ENCODE assay signal across 9 cellular contexts in genomic region chr12:12696562-12697383, GRCh38. TPM values are rescaled to one million over a fixed set of nuclear protein-coding genes. Genes with fewer than 3 reads are reported as not detected.
DNase-seq lines count a peak whose midpoint lies in the region; ATAC-seq and TF ChIP-seq lines count a peak whose summit lies in the region.
"Had no signal": no experiment of that assay in that cellular context is flagged by ENCODE, and none has a peak within 500 bp of the region (broad histone marks: within the 10 kb centered on the region; RNA-seq: fewer than 3 reads in every experiment).

No MANE protein-coding gene starts in this region.

- H3K9me3 Mint-ChIP-seq in CD8-positive, alpha-beta T cell, result no peaks in the 10 kb centered on the region

- peak overlapping the region; percentile 84 for H3K4me2 ChIP-seq in OCI-LY1 (ENCODE audit: low read length)

- peak; percentile 87 to 96 (median 92) for DNase-seq in CD8-positive, alpha-beta T cell
- DNase-seq in HT-29 (ENCODE audit: low spot score) (peak; percentile 97), activated T-cell treated with anti-CD3 and anti-CD28 coated beads for 4 hours (peak; percentile 79), epithelial cell of proximal tubule (ENCODE audit: low read depth) (no peak), mucosa of gallbladder (ENCODE audit: low spot score) (peak; percentile 94)
- peak; percentile 78 to 83 for DNase-seq in stimulated activated CD8-positive, alpha-beta memory T cell treated with anti-CD3 and anti-CD28 coated beads, Interleukin-4, amount 100 ng/mL, for 4 hours (ENCODE audit: low read depth in 2 of 2, low spot score in 1 of 2)

- H3K4me1 Mint-ChIP-seq in CD8-positive, alpha-beta T cell (ENCODE audit: low read depth), result peaks cover 29% of the 10 kb centered on the region

- no peaks in the 10 kb centered on the region for H3K27me3 ChIP-seq in CD8-positive, alpha-beta T cell (ENCODE audit: insufficient read depth, low read length)
- H3K27me3 ChIP-seq in OCI-LY1 (ENCODE audit: insufficient read depth, low read length), result no peaks in the 10 kb centered on the region

- no peak overlapping the region for H2AFZ ChIP-seq in OCI-LY1 (ENCODE audit: low read length)

- no peaks in the 10 kb centered on the region for H3K36me3 Mint-ChIP-seq in CD8-positive, alpha-beta T cell

- no peaks in the 10 kb centered on the region for H3K79me2 ChIP-seq in OCI-LY1 (ENCODE audit: insufficient read depth, low read length)

- intact Hi-C loops in CD8-positive, alpha-beta T cell (cut with DNase I, micrococcal nuclease), result loop anchor here (1.0 to 5.0 kb wide), 14 partner anchors 9 to 1049 kb away; partner anchors contain the start of genes CREBL2 (in 2 of the 2), BORCS5 (in 1 of the 2), DDX47 (in 1 of the 2) and ETV6 (in 1 of the 2)

- H3K27ac Mint-ChIP-seq in CD8-positive, alpha-beta T cell, result peak overlapping the region; percentile 100

- H3K27ac ChIP-seq in CD8-positive, alpha-beta T cell (ENCODE audit: low read depth, low read length), result peak overlapping the region; percentile 96
- H3K27ac ChIP-seq in OCI-LY1 (ENCODE audit: low read depth, low read length, poor library complexity, severe bottlenecking), result peak overlapping the region; percentile 98

- no peaks in the 10 kb centered on the region for H3K36me3 ChIP-seq in CD8-positive, alpha-beta T cell (ENCODE audit: insufficient read depth, low read length)
- H3K36me3 ChIP-seq in OCI-LY1 (ENCODE audit: insufficient read depth, low read length), result no peaks in the 10 kb centered on the region

- H3K4me1 ChIP-seq in CD8-positive, alpha-beta T cell (ENCODE audit: insufficient read depth, low read length), result peaks cover 20% of the 10 kb centered on the region
- peaks cover 59% of the 10 kb centered on the region for H3K4me1 ChIP-seq in OCI-LY1 (ENCODE audit: insufficient read depth, low read length, severe bottlenecking)

- CTCF ChIA-PET in CD8-positive, alpha-beta T cell (lab: Charles Lee), result interaction anchor here (0.6 to 4.3 kb wide), 10 partner anchors 9 to 600 kb away, joined by 3 to 26 read pairs (median 5); no protein-coding TSS in a partner anchor

- H3K9ac ChIP-seq in OCI-LY1 (ENCODE audit: low read length), result peak overlapping the region; percentile 74

- H4K20me1 ChIP-seq in OCI-LY1 (ENCODE audit: insufficient read depth, low read length), result no peaks in the 10 kb centered on the region

- no peaks in the 10 kb centered on the region for H3K9me3 ChIP-seq in CD8-positive, alpha-beta T cell (ENCODE audit: low read length)
- H3K9me3 ChIP-seq in OCI-LY1 (ENCODE audit: low read length), result no peaks in the 10 kb centered on the region

- peak overlapping the region; percentile 93 for H3K4me3 Mint-ChIP-seq in CD8-positive, alpha-beta T cell

- peak; percentile 84 for ATAC-seq in CD8-positive, alpha-beta T cell
- ATAC-seq in GM21360 (IDR thresholded peaks at IDR 0.05; ENCODE audit: unreplicated experiment), result peak; percentile 63

- H3K9me2 ChIP-seq in OCI-LY1 (ENCODE audit: low read depth, low read length), result no peaks in the 10 kb centered on the region

- H3K4me3 ChIP-seq in CD8-positive, alpha-beta T cell (ENCODE audit: low read depth, low read length), result peak overlapping the region; percentile 42
- peak overlapping the region; percentile 63 for H3K4me3 ChIP-seq in OCI-LY1 (ENCODE audit: low read depth, low read length, poor library complexity, severe bottlenecking)
- H3K4me3 ChIP-seq in epithelial cell of proximal tubule (ENCODE audit: low read depth, low read length), result peak overlapping the region; percentile 57

- H3K27me3 Mint-ChIP-seq in CD8-positive, alpha-beta T cell (ENCODE audit: low read depth), result no peaks in the 10 kb centered on the region

- POLR2A ChIA-PET in CD8-positive, alpha-beta T cell (lab: Charles Lee), result interaction anchor here (0.6 to 17.6 kb wide), 14 partner anchors 9 to 339 kb away, joined by 3 to 339 read pairs (median 4); partner anchors contain the start of genes BORCS5 and CDKN1B

- no peaks in the 10 kb centered on the region for H3F3A ChIP-seq in OCI-LY1 (ENCODE audit: insufficient read depth, low read length)

- no peak for TF ChIP-seq CTCF in CD8-positive, alpha-beta T cell (IDR thresholded peaks at IDR 0.05)
- TF ChIP-seq CTCF in OCI-LY1 (IDR thresholded peaks at IDR 0.05; ENCODE audit: low read length), result no peak
- no peak for TF ChIP-seq CTCF in epithelial cell of proximal tubule (conservative IDR thresholded peaks at IDR 0.05; ENCODE audit: low read depth, low read length)

RNA-seq across cellular contexts. Expression of gene GPR19, which starts 0.8 kb away (rescaled TPM):
- 1 to 10 TPM in 1 of 2 experiments, under 1 TPM in 1; 0.68 to 1.7 TPM for total RNA-seq in CD8-positive, alpha-beta T cell
- 0.25 and 1.0 TPM in 2 replicates for total RNA-seq in HT-29 (2014; rRNA removed; shearing (Covaris generic))
- total RNA-seq in epithelial cell of proximal tubule, result 0.80 and 1.1 TPM in 2 replicates
- total RNA-seq in mucosa of gallbladder, result 0.26 TPM
- total RNA-seq: subcutaneous adipose tissue had no signal

RNA-seq across cellular contexts. Expression of gene CDKN1B, which starts 20.4 kb away (rescaled TPM):
- total RNA-seq in CD8-positive, alpha-beta T cell, result 100 to 1,000 TPM; 240 to 245 TPM
- 52.9 and 67.7 TPM in 2 replicates for total RNA-seq in HT-29 (2014; rRNA removed; shearing (Covaris generic))
- total RNA-seq in epithelial cell of proximal tubule (14.3 and 41.7 TPM in 2 replicates), mucosa of gallbladder (63.0 TPM)
